Comparison of ENCODE assay signal across 9 cellular contexts in the genomic region with DNA sequence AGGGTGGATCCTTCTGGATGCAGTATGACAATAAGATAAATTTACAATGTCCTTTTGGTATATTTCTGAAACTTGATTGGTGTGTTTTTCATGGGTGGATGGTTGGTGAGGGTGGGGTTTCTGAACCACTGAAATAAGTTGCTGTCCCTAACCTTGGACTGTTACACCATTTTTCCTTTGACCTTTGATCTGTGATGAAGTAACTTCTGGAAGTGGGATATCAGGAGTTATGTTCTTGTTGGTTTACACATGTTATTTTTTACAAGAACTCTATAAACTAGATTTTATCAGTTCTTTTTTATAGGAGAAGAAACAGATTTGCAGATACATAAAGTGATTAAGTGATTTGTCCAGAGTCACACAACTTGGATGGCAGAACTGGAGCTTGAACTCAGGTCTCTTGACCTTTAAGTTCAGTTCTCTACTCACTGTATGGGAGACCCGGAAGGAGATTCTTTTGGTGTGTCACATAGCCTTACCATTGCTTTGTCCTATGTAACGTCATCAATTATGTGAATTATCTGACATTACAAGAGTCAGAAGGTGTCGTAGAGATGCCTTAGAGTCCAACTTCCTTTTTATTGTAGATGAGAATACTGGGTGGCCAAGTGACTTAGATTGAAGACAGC. TPM values are rescaled to one million over a fixed set of nuclear protein-coding genes. Genes with fewer than 3 reads are reported as not detected.
A peak's percentile ranks its signal among the peaks of the same experiment; 100 is the strongest.
DNase-seq lines count a peak whose midpoint lies in the region; ATAC-seq, FAIRE-seq and TF ChIP-seq lines count a peak whose summit lies in the region.
"Not testable (repeated sequence)": the region's sequence is repeated elsewhere in the genome, so short reads cannot be mapped to it uniquely, and the experiment has no call there.
"Had no signal": no experiment of that assay in that cellular context is flagged by ENCODE, and none has a peak within 500 bp of the region (broad histone marks: within the 10 kb centered on the region; RNA-seq: fewer than 3 reads in every experiment).

No MANE protein-coding gene starts in this region.

- peak overlapping the region; percentile 81 for H3K27ac Mint-ChIP-seq in stimulated activated naive B cell treated with anti-CD40 and anti-IgM and Interleukin-4, amounts not matched to agents 10 μg/mL and 1 μg/mL and 100 μg/mL, for 72 hours
- peak overlapping the region; percentile 48 for H3K27ac Mint-ChIP-seq in type B pancreatic cell

- H3K27ac ChIP-seq in SK-N-SH (ENCODE audit: low read depth in 2 of 2, low read length in 1 of 2) (peak overlapping the region; percentile 87 to 91; a peak in 3 of 4 replicates), heart right ventricle (peak overlapping the region in 7 of 10 donors; percentile 47 to 85 (median 78)), liver (ENCODE audit: low read depth in 1 of 2, low read length in 2 of 2) (peak overlapping the region; percentile 74 to 88)
- not testable (repeated sequence) for H3K27ac ChIP-seq in pancreas

- H3K4me3 ChIP-seq in SK-N-SH (ENCODE audit: low read depth in 2 of 2, low read length in 1 of 2); heart right ventricle; liver (ENCODE audit: low read depth in 1 of 3, low read length in 3 of 3); pancreas: not testable (repeated sequence)

- peak overlapping the region; percentile 10; the same call in 1 of the 2 replicates for H3K4me2 ChIP-seq in SK-N-SH

- H3F3A ChIP-seq in SK-N-SH (replicated peaks; ENCODE audit: insufficient read depth): peaks cover 45% of the 10 kb centered on the region

- H4K20me1 ChIP-seq in SK-N-SH (ENCODE audit: insufficient read depth): not testable (repeated sequence)

- H3K4me3 Mint-ChIP-seq in stimulated activated naive B cell treated with anti-CD40 and anti-IgM and Interleukin-4, amounts not matched to agents 10 μg/mL and 1 μg/mL and 100 μg/mL, for 72 hours: peak overlapping the region; percentile 62 to 66
- H3K4me3 Mint-ChIP-seq in type B pancreatic cell: not testable (repeated sequence)

- H3K4me1 Mint-ChIP-seq in stimulated activated naive B cell treated with anti-CD40 and anti-IgM and Interleukin-4, amounts not matched to agents 10 μg/mL and 1 μg/mL and 100 μg/mL, for 72 hours: peaks cover 22 to 40% of the 10 kb centered on the region in 2 donors
- H3K4me1 Mint-ChIP-seq in type B pancreatic cell (ENCODE audit: unreplicated experiment): peaks cover 28% of the 10 kb centered on the region

- POLR2A ChIA-PET in SK-N-SH (lab: Yijun Ruan, JAX): not testable (repeated sequence)

- H2AFZ ChIP-seq in SK-N-SH (ENCODE audit: low read depth): not testable (repeated sequence)

- H3K36me3 Mint-ChIP-seq in stimulated activated naive B cell treated with anti-CD40 and anti-IgM and Interleukin-4, amounts not matched to agents 10 μg/mL and 1 μg/mL and 100 μg/mL, for 72 hours; type B pancreatic cell: not testable (repeated sequence)

- TF ChIP-seq CTCF in SK-N-SH (IDR thresholded peaks at IDR 0.05); heart right ventricle (IDR thresholded peaks at IDR 0.05); liver (IDR thresholded peaks at IDR 0.05; ENCODE audit: low read depth, low read length, missing input control); pancreas (IDR thresholded peaks at IDR 0.05); type B pancreatic cell (conservative IDR thresholded peaks at IDR 0.05): not testable (repeated sequence)

- peaks cover 75% of the 10 kb centered on the region for H3K79me2 ChIP-seq in SK-N-SH (ENCODE audit: insufficient read depth)

- H3K36me3 ChIP-seq in SK-N-SH (replicated peaks in 1 of 2; ENCODE audit: control insufficient read depth in 1 of 2, insufficient read depth in 2 of 2, low read length in 1 of 2); heart right ventricle; liver (ENCODE audit: control insufficient read depth in 4 of 4, insufficient read depth in 3 of 4, low read depth in 1 of 4, low read length in 3 of 4); pancreas: not testable (repeated sequence)

- FAIRE-seq in colon (lab: Jason Lieb, UNC) (peak; percentile 89), pancreas (lab: Jason Lieb, UNC) (peak; percentile 78)

- not testable (repeated sequence) for DNase-seq in SK-N-SH; heart right ventricle; pancreas; stimulated activated naive B cell treated with anti-CD40 and anti-IgM and Interleukin-4, amounts not matched to agents 10 μg/mL and 1 μg/mL and 100 μg/mL, for 72 hours; type B pancreatic cell (ENCODE audit: extremely low spot score, unreplicated experiment)

- H3K27me3 Mint-ChIP-seq in stimulated activated naive B cell treated with anti-CD40 and anti-IgM and Interleukin-4, amounts not matched to agents 10 μg/mL and 1 μg/mL and 100 μg/mL, for 72 hours; type B pancreatic cell: not testable (repeated sequence)

- not testable (repeated sequence) for H3K27me3 ChIP-seq in SK-N-SH (ENCODE audit: insufficient read depth); heart right ventricle; liver (ENCODE audit: control insufficient read depth in 4 of 4, insufficient read depth in 4 of 4, low read length in 3 of 4); pancreas

- not testable (repeated sequence) for H3K9me3 Mint-ChIP-seq in stimulated activated naive B cell treated with anti-CD40 and anti-IgM and Interleukin-4, amounts not matched to agents 10 μg/mL and 1 μg/mL and 100 μg/mL, for 72 hours; type B pancreatic cell

- peaks cover 29 to 32% of the 10 kb centered on the region in 2 experiments for H3K4me1 ChIP-seq in SK-N-SH (ENCODE audit: control insufficient read depth in 1 of 2, insufficient read depth in 2 of 2, low read depth in 1 of 2, low read length in 1 of 2)
- H3K4me1 ChIP-seq in heart right ventricle: peaks cover 21 to 84% (median 66%) of the 10 kb centered on the region in 9 donors
- peaks cover 15 to 36% (median 30%) of the 10 kb centered on the region in 4 donors for H3K4me1 ChIP-seq in liver (ENCODE audit: control insufficient read depth in 4 of 4, insufficient read depth in 4 of 4, low read length in 3 of 4)
- peaks cover 24 to 34% (median 28%) of the 10 kb centered on the region in 3 donors for H3K4me1 ChIP-seq in pancreas

- H3K9me2 ChIP-seq in SK-N-SH: not testable (repeated sequence)

- intact Hi-C loops in heart right ventricle (cut with DNase I); pancreas (cut with DNase I): not testable (repeated sequence)

- not testable (repeated sequence) for H3K9me3 ChIP-seq in SK-N-SH; heart right ventricle; liver (ENCODE audit: control insufficient read depth in 4 of 4, low read length in 3 of 4); pancreas

- not testable (repeated sequence) for TF ChIP-seq EP300 in SK-N-SH (IDR thresholded peaks at IDR 0.05; ENCODE audit: borderline replicate concordance in 1 of 2, low read depth in 1 of 2, low read length in 1 of 2)

- WGBS in SK-N-SH (ENCODE audit: low lambda C conversion rate): 83% methylated on average over 3 of the region's 3 CpGs
- WGBS in heart right ventricle, 2 donors: 91 to 94% methylated on average over 3 of the region's 3 CpGs
- WGBS in liver: 64% methylated on average over 3 of the region's 3 CpGs
- 92 to 95% methylated on average over 3 of the region's 3 CpGs for WGBS in pancreas, 2 donors

- TF ChIP-seq RAD21 in SK-N-SH (IDR thresholded peaks at IDR 0.05; ENCODE audit: low read length); liver (IDR thresholded peaks at IDR 0.05): not testable (repeated sequence)

- H3K9ac ChIP-seq in SK-N-SH; liver (ENCODE audit: low read depth in 1 of 2, low read length in 2 of 2): not testable (repeated sequence)

- CTCF ChIA-PET in SK-N-SH (lab: Yijun Ruan, JAX): interaction anchor here (1.1 kb wide), 1 partner anchor 31 kb away, joined by 4 read pairs; no protein-coding TSS in a partner anchor

- ATAC-seq in heart right ventricle: not testable (repeated sequence)
- ATAC-seq in pancreas: peak in 2 of 4 donors; percentile 3 to 24
- ATAC-seq in stimulated activated naive B cell treated with anti-CD40 and anti-IgM and Interleukin-4, amounts not matched to agents 10 μg/mL and 1 μg/mL and 100 μg/mL, for 72 hours (replicated peaks): peak; percentile 38 to 42

TF ChIP-seq in liver, 16 proteins besides CTCF, POLR2A, EP300 and RAD21 (continues in another document):
- peak; percentile 66 for TF ChIP-seq HNF4G (IDR thresholded peaks at IDR 0.05)
- TF ChIP-seq HNF4A (conservative IDR thresholded peaks at IDR 0.05): peak; percentile 89 to 92
- TF ChIP-seq NR2F2 (IDR thresholded peaks at IDR 0.05): peak; percentile 80
- TF ChIP-seq RXRA (IDR thresholded peaks at IDR 0.05): peak; percentile 66 to 75
- TF ChIP-seq SP1 (IDR thresholded peaks at IDR 0.05): peak; percentile 53
- TF ChIP-seq JUND (IDR thresholded peaks at IDR 0.05): peak; percentile 41 to 70
- peak in 1 of 2 donors; percentile 50 for TF ChIP-seq EGR1 (IDR thresholded peaks at IDR 0.05; ENCODE audit: low read depth in 2 of 2)

RNA-seq across cellular contexts. Expression of gene SPECC1L, which starts 21.7 kb away (rescaled TPM):
- polyA plus RNA-seq in SK-N-SH (2012; rRNA removed) (22.9 and 25.9 TPM in 2 replicates), heart right ventricle (1 to 10 TPM; 8.3 to 9.1 TPM), liver (1 to 10 TPM; 5.4 to 8.2 TPM), pancreas (10 to 100 TPM in 1 of 2 donors, 1 to 10 TPM in 1; 8.6 to 10.4 TPM)
- polyA plus RNA-seq in SK-N-SH (2012; cell fraction: cytosol; rRNA removed): 17.8 and 21.8 TPM in 2 replicates
- 36.5 and 44.0 TPM in 2 replicates for polyA plus RNA-seq in SK-N-SH (2012; cell fraction: nucleus; rRNA removed)
- total RNA-seq in heart right ventricle (10 to 100 TPM; 34.4 to 61.7 (median 51.8) TPM), liver (10 to 100 TPM; 16.3 to 22.3 TPM), pancreas (10 to 100 TPM; 25.7 to 36.3 (median 28.7) TPM), type B pancreatic cell (ENCODE audit: low replicate concordance) (68.7 and 89.0 TPM in 2 replicates)

RNA-seq across cellular contexts. Expression of gene GGT5, which starts 47.4 kb away (rescaled TPM):
- polyA plus RNA-seq in SK-N-SH (2012; rRNA removed) (3.3 and 4.6 TPM in 2 replicates), heart right ventricle (10 to 100 TPM; 66.5 to 67.4 TPM), liver (10 to 100 TPM; 19.6 to 35.0 TPM), pancreas (10 to 100 TPM; 12.3 to 15.9 TPM)
- 1.2 and 2.7 TPM in 2 replicates for polyA plus RNA-seq in SK-N-SH (2012; cell fraction: cytosol; rRNA removed)
- polyA plus RNA-seq in SK-N-SH (2012; cell fraction: nucleus; rRNA removed): 6.3 and 7.6 TPM in 2 replicates
- total RNA-seq in heart right ventricle (10 to 100 TPM in 4 of 10 donors, 1 to 10 TPM in 6; 4.3 to 32.7 (median 8.5) TPM), liver (10 to 100 TPM in 1 of 2 donors, 1 to 10 TPM in 1; 6.3 to 20.7 TPM), pancreas (10 to 100 TPM in 4 of 6 donors, 1 to 10 TPM in 2; 2.3 to 18.3 (median 11.4) TPM), type B pancreatic cell (ENCODE audit: low replicate concordance) (0.14 and 0.80 TPM in 2 replicates)
- total RNA-seq: CD4-positive, CD25-positive, alpha-beta regulatory T cell had no signal
- polyA plus RNA-seq: CD4-positive, CD25-positive, alpha-beta regulatory T cell; IgD-negative memory B cell had no signal
